ENCODE assay signal across 10 cellular contexts in genomic region chr7:127809285-127809702, GRCh38.
DNase-seq lines count a peak whose midpoint lies in the region; ATAC-seq lines count a peak whose summit lies in the region.
"Had no signal": no experiment of that assay in that cellular context is flagged by ENCODE, and none has a peak within 500 bp of the region (broad histone marks: within the 10 kb centered on the region; RNA-seq: fewer than 3 reads in every experiment).

No MANE protein-coding gene starts in this region.

- ATAC-seq in activated naive CD4-positive, alpha-beta T cell treated with anti-CD3 and anti-CD28 coated beads, Interleukin-2, amount 50 U/mL, for 72 hours, result peak; percentile 16 to 73
- peak; percentile 96 for ATAC-seq in esophagus mucosa
- no peak for ATAC-seq in GM21367 (IDR thresholded peaks at IDR 0.05; ENCODE audit: unreplicated experiment)
- no peak for ATAC-seq in HG03095 (IDR thresholded peaks at IDR 0.05; ENCODE audit: unreplicated experiment)
- ATAC-seq in HG03460 (IDR thresholded peaks at IDR 0.05; ENCODE audit: unreplicated experiment), result no peak

- no peak for DNase-seq in activated naive CD4-positive, alpha-beta T cell treated with anti-CD3 and anti-CD28 coated beads, Interleukin-2, amount 50 U/mL, for 72 hours (ENCODE audit: low spot score in 2 of 2)
- DNase-seq in activated naive CD4-positive, alpha-beta T cell treated with anti-CD3 and anti-CD28 coated beads, Interleukin-2, amount 50 U/mL, for 16 hours, result no peak
- peak; percentile 97 for DNase-seq in NCI-H82 treated with DMSO at 0.1 percent for 48 hours (lab: John Stamatoyannopoulos, UW; ENCODE audit: unreplicated experiment)
- peak; percentile 77 for DNase-seq in skeletal muscle cell (ENCODE audit: low read depth)
- DNase-seq: CD4-positive, CD25-positive, alpha-beta regulatory T cell; Kasumi-1 had no signal

- no peaks in the 10 kb centered on the region for H3K9me3 Mint-ChIP-seq in activated naive CD4-positive, alpha-beta T cell treated with anti-CD3 and anti-CD28 coated beads, Interleukin-2, amount 50 U/mL, for 72 hours
- H3K9me3 Mint-ChIP-seq: CD4-positive, CD25-positive, alpha-beta regulatory T cell had no signal

- no peak overlapping the region for H3K4me3 ChIP-seq in skeletal muscle cell (ENCODE audit: low read depth, low read length)

- H3K27ac Mint-ChIP-seq in activated naive CD4-positive, alpha-beta T cell treated with anti-CD3 and anti-CD28 coated beads, Interleukin-2, amount 50 U/mL, for 72 hours, result no peak overlapping the region
- H3K27ac Mint-ChIP-seq: CD4-positive, CD25-positive, alpha-beta regulatory T cell had no signal

- peaks cover 11 to 32% of the 10 kb centered on the region in 2 donors for H3K36me3 Mint-ChIP-seq in activated naive CD4-positive, alpha-beta T cell treated with anti-CD3 and anti-CD28 coated beads, Interleukin-2, amount 50 U/mL, for 72 hours

Comparison
In these comparisons a context has a peak if more than half of its experiments do, and no peak if none do; other contexts are left out.
1. ATAC-seq: peak in activated naive CD4-positive, alpha-beta T cell treated with anti-CD3 and anti-CD28 coated beads, Interleukin-2, amount 50 U/mL, for 72 hours (2 of 2) and esophagus mucosa (single experiment); none in GM21367 (single experiment), HG03095 (single experiment) and HG03460 (single experiment).
2. DNase-seq: peak in NCI-H82 treated with DMSO at 0.1 percent for 48 hours (single experiment) and skeletal muscle cell (single experiment); none in activated naive CD4-positive, alpha-beta T cell treated with anti-CD3 and anti-CD28 coated beads, Interleukin-2, amount 50 U/mL, for 72 hours (0 of 2) and activated naive CD4-positive, alpha-beta T cell treated with anti-CD3 and anti-CD28 coated beads, Interleukin-2, amount 50 U/mL, for 16 hours (single experiment).